ENCODE assay signal across 21 cellular contexts in genomic region chr18:47993409-47993808, GRCh38.
"Had no signal": no experiment of that assay in that cellular context is flagged by ENCODE, and none has a peak within 500 bp of the region (broad histone marks: within the 10 kb centered on the region; RNA-seq: fewer than 3 reads in every experiment).

No MANE protein-coding gene starts in this region.

- ATAC-seq: activated T-cell treated with anti-CD3 and anti-CD28 coated beads, Interleukin-2, amount 50 U/mL, for 4 hours; lower lobe of right lung; naive thymus-derived CD8-positive, alpha-beta T cell; pancreas; psoas muscle; right cardiac atrium; stimulated activated naive CD8-positive, alpha-beta T cell treated with anti-CD3 and anti-CD28 coated beads, Interleukin-15, Interleukin-2, amounts not matched to agents 100 U/mL and 50 U/mL, for 24 hours; WTC11 had no signal

- H3K36me3 ChIP-seq: heart right ventricle, lower lobe of right lung, pancreas, upper lobe of left lung had no signal

- H3K27ac Mint-ChIP-seq: activated naive CD8-positive, alpha-beta T cell treated with anti-CD3 and anti-CD28 coated beads for 36 hours; activated T-helper 2 cell treated with anti-CD3 and anti-CD28 coated beads, Interferon-gamma antibody, Interleukin-2, Interleukin-4, amounts not matched to agents 10 μg/mL and 5 μg/mL and 100 μg/mL, durations not matched to agents 14 hours and 24 hours and 36 hours; endodermal cell; naive thymus-derived CD8-positive, alpha-beta T cell; WTC11 had no signal

- H3K27me3 ChIP-seq: heart right ventricle, pancreas, upper lobe of left lung had no signal

- H3K36me3 Mint-ChIP-seq: activated naive CD8-positive, alpha-beta T cell treated with anti-CD3 and anti-CD28 coated beads for 36 hours had no signal

- DNase-seq: activated CD8-positive, alpha-beta memory T cell treated with anti-CD3 and anti-CD28 coated beads, Interleukin-2, amount 50 U/mL, for 48 hours; activated naive CD4-positive, alpha-beta T cell; activated naive CD8-positive, alpha-beta T cell treated with anti-CD3 and anti-CD28 coated beads for 36 hours; activated T-cell treated with anti-CD3 and anti-CD28 coated beads, Interleukin-2, amount 50 U/mL, for 4 hours; cerebellar nuclear complex; endodermal cell; heart right ventricle; kidney; lower lobe of right lung; naive thymus-derived CD8-positive, alpha-beta T cell; pancreas; psoas muscle; right cardiac atrium; stimulated activated CD4-positive, alpha-beta T cell treated with anti-CD3 and anti-CD28 coated beads, Interleukin-12 subunit alpha, Interleukin-12 subunit beta, amount 100 ng/mL, for 4 hours; stimulated activated CD4-positive, alpha-beta T cell treated with anti-CD3 and anti-CD28 coated beads, Interleukin-4, amount 100 ng/mL, for 4 hours; stimulated activated naive CD8-positive, alpha-beta T cell treated with anti-CD3 and anti-CD28 coated beads, Interleukin-15, Interleukin-2, amounts not matched to agents 100 U/mL and 50 U/mL, for 24 hours; T-helper 1 cell; upper lobe of left lung had no signal

- H3K27me3 Mint-ChIP-seq: activated naive CD8-positive, alpha-beta T cell treated with anti-CD3 and anti-CD28 coated beads for 36 hours had no signal

- H3K4me3 ChIP-seq: coronary artery, heart right ventricle, lower lobe of right lung, pancreas, psoas muscle, upper lobe of left lung had no signal

- FAIRE-seq: kidney, pancreas had no signal

- H3K4me1 ChIP-seq: lower lobe of right lung, pancreas, psoas muscle, upper lobe of left lung had no signal

- H3K27ac ChIP-seq: coronary artery, heart right ventricle, lower lobe of right lung, pancreas, psoas muscle, upper lobe of left lung had no signal

- H3K9me3 ChIP-seq: pancreas had no signal

- H3K4me1 Mint-ChIP-seq: activated naive CD8-positive, alpha-beta T cell treated with anti-CD3 and anti-CD28 coated beads for 36 hours had no signal

- H3K4me3 Mint-ChIP-seq: activated naive CD8-positive, alpha-beta T cell treated with anti-CD3 and anti-CD28 coated beads for 36 hours; activated T-cell treated with anti-CD3 and anti-CD28 coated beads, Interleukin-2, amount 50 U/mL, for 4 hours; endodermal cell; naive thymus-derived CD8-positive, alpha-beta T cell; WTC11 had no signal
